In the genomic region with DNA sequence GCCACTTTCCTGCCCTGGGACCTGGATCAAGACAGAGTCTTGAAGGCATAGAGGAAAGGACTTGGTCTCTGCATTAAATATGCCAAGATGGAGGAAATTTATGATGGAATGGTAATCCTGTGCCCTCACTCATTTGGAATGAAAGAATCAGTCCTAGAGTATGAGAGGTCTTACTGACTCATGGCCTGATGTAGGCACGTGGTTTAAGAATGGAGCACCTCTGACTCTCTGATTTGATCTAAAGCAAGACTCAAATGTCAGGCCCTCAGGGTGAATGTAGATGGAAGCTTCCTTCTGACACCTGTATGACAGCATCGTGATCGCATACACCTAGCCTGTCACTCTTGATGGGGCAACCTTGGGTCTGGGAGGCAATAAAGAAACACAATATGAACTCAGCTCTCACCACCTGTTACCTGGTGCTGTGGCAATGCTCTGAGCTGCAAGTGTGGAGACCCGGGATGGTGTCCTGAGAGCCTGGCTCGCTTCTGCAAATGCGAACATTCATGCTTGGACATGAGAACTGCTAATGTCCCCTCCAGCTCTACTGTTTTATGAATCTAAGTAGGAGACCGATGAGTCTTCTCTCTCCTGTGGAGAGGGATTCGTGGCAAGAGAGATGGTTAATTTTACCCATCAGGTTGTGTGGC, we compare ENCODE assay signal across 17 cellular contexts.
A peak's percentile ranks its signal among the peaks of the same experiment; 100 is the strongest.
DNase-seq lines count a peak whose midpoint lies in the region; ATAC-seq and TF ChIP-seq lines count a peak whose summit lies in the region.
"Had no signal": no experiment of that assay in that cellular context is flagged by ENCODE, and none has a peak within 500 bp of the region (broad histone marks: within the 10 kb centered on the region; RNA-seq: fewer than 3 reads in every experiment).

No MANE protein-coding gene starts in this region.

- no peaks in the 10 kb centered on the region for H3K4me1 Mint-ChIP-seq in osteocyte (ENCODE audit: unreplicated experiment)

- H3K4me3 Mint-ChIP-seq in osteocyte (ENCODE audit: unreplicated experiment) = no peak overlapping the region

- TF ChIP-seq CTCF in osteocyte (IDR thresholded peaks at IDR 0.05) (no peak), ascending aorta (IDR thresholded peaks at IDR 0.05) (no peak)

- H3K9me3 Mint-ChIP-seq in osteocyte (ENCODE audit: unreplicated experiment) = no peaks in the 10 kb centered on the region

- H3K4me3 ChIP-seq in ascending aorta = no peak overlapping the region
- H3K4me3 ChIP-seq: BLaER1 treated with 17β-estradiol and CSF1 and Interleukin-3, amounts not matched to agents 10 nM and 100 nM had no signal

- intact Hi-C loops in ascending aorta (cut with DNase I) = no loop called here

- H3K36me3 Mint-ChIP-seq in osteocyte (ENCODE audit: unreplicated experiment) = no peaks in the 10 kb centered on the region

- H3K27me3 ChIP-seq in ascending aorta = no peaks in the 10 kb centered on the region
- H3K27me3 ChIP-seq: BLaER1 treated with 17β-estradiol and CSF1 and Interleukin-3, amounts not matched to agents 10 nM and 100 nM had no signal

- peaks cover 9% of the 10 kb centered on the region for H3K27me3 Mint-ChIP-seq in osteocyte (ENCODE audit: unreplicated experiment)

- DNase-seq in A172 (ENCODE audit: low spot score) = peak; percentile 5
- peak; percentile 51 for DNase-seq in HS-27A (ENCODE audit: low read depth)
- DNase-seq in RPMI7951 (ENCODE audit: low read depth) = peak; percentile 54
- DNase-seq in epithelial cell of prostate (ENCODE audit: low read depth, low spot score) = peak; percentile 83
- DNase-seq in dermis blood vessel endothelial cell = no peak
- DNase-seq in osteocyte (ENCODE audit: extremely low spot score, unreplicated experiment) = no peak
- DNase-seq in ascending aorta (ENCODE audit: low spot score in 2 of 2) = no peak
- DNase-seq: 8988T, DMS153, Karpas-422, NCI-H1417, NCI-H2029 treated with DMSO at 0.1 percent for 48 hours, NCI-H69, SHP77 treated with DMSO at 0.1 percent for 48 hours had no signal

- H3K27ac ChIP-seq in epithelial cell of prostate = no peak overlapping the region
- no peak overlapping the region for H3K27ac ChIP-seq in ascending aorta
- H3K27ac ChIP-seq: BLaER1 treated with 17β-estradiol and CSF1 and Interleukin-3, amounts not matched to agents 10 nM and 100 nM; HL-60 had no signal

- ATAC-seq in HG03520 (IDR thresholded peaks at IDR 0.05; ENCODE audit: unreplicated experiment) = no peak

- no peak overlapping the region for H3K27ac Mint-ChIP-seq in osteocyte (ENCODE audit: unreplicated experiment)

- H3K9me3 ChIP-seq in ascending aorta = no peaks in the 10 kb centered on the region
- H3K9me3 ChIP-seq: BLaER1 treated with 17β-estradiol and CSF1 and Interleukin-3, amounts not matched to agents 10 nM and 100 nM had no signal

- no peaks in the 10 kb centered on the region for H3K36me3 ChIP-seq in ascending aorta
- H3K36me3 ChIP-seq: BLaER1 treated with 17β-estradiol and CSF1 and Interleukin-3, amounts not matched to agents 10 nM and 100 nM had no signal

- H3K4me1 ChIP-seq in ascending aorta = no peaks in the 10 kb centered on the region
- H3K4me1 ChIP-seq: BLaER1 treated with 17β-estradiol and CSF1 and Interleukin-3, amounts not matched to agents 10 nM and 100 nM had no signal

Comparison
In these comparisons a context has a peak if more than half of its experiments do, and no peak if none do; other contexts are left out.
1. DNase-seq: peak in A172 (single experiment), HS-27A (single experiment), RPMI7951 (single experiment) and epithelial cell of prostate (single experiment); none in dermis blood vessel endothelial cell (single experiment), osteocyte (single experiment) and ascending aorta (0 of 2).